Comparison of ENCODE assay signal across 8 cellular contexts in genomic region chr19:5718032-5718578, GRCh38. TPM values are rescaled to one million over a fixed set of nuclear protein-coding genes. Genes with fewer than 3 reads are reported as not detected.
A peak's percentile ranks its signal among the peaks of the same experiment; 100 is the strongest.
DNase-seq lines count a peak whose midpoint lies in the region; ATAC-seq and TF ChIP-seq lines count a peak whose summit lies in the region.

No MANE protein-coding gene starts in this region.

- peak overlapping the region; percentile 93 for H3K27ac ChIP-seq in PC-3 (ENCODE audit: low read length)
- no peak overlapping the region for H3K27ac ChIP-seq in coronary artery
- H3K27ac ChIP-seq in trophoblast cell (ENCODE audit: low read depth, low read length), result no peak overlapping the region

- H3K4me1 ChIP-seq in PC-3 (ENCODE audit: insufficient read depth, low read length) (peaks cover 18% of the 10 kb centered on the region), trophoblast cell (ENCODE audit: control insufficient read depth in 1 of 2, insufficient read depth in 2 of 2, low read length in 2 of 2) (peaks cover 0 to 7% of the 10 kb centered on the region in 2 experiments)

- peaks cover 62% of the 10 kb centered on the region for H3K36me3 Mint-ChIP-seq in Calu3 (ENCODE audit: insufficient read depth, unreplicated experiment)

- H3K9me3 ChIP-seq in PC-3 (ENCODE audit: low read length) (no peaks in the 10 kb centered on the region), trophoblast cell (ENCODE audit: insufficient read depth, low read depth, low read length) (no peaks in the 10 kb centered on the region)

- H4K8ac ChIP-seq in trophoblast cell (ENCODE audit: low read depth, low read length), result no peak overlapping the region

- H2AFZ ChIP-seq in PC-3 (ENCODE audit: low read length) (no peak overlapping the region), trophoblast cell (ENCODE audit: insufficient read depth, low read length, poor library complexity) (no peak overlapping the region)

- no peak overlapping the region for H4K12ac ChIP-seq in trophoblast cell (ENCODE audit: low read depth, low read length)

- H3K27me3 Mint-ChIP-seq in Calu3 (ENCODE audit: unreplicated experiment), result no peaks in the 10 kb centered on the region

- CTCF ChIA-PET in Calu3 (lab: Charles Lee), result interaction anchor here (0.7 kb wide), 2 partner anchors 179 to 520 kb away, joined by 4 to 6 read pairs; no protein-coding TSS in a partner anchor
- CTCF ChIA-PET in PC-3 (lab: Charles Lee), result interaction anchor here (1.2 kb wide), 1 partner anchor 28 kb away, joined by 8 read pairs; the partner anchor contains the start of gene RPL36

- H3K4me2 ChIP-seq in PC-3 (ENCODE audit: low read length) (peak overlapping the region; percentile 84), trophoblast cell (ENCODE audit: low read length) (peak overlapping the region; percentile 93)

- WGBS in trophoblast cell (ENCODE audit: extremely low coverage, insufficient coverage, insufficient read length), result no CpG with 5 or more reads among the region's 14 CpGs

- H2BK5ac ChIP-seq in trophoblast cell (ENCODE audit: low read depth, low read length, poor library complexity), result no peak overlapping the region

- POLR2A ChIA-PET in PC-3 (lab: Charles Lee; ENCODE audit: unreplicated experiment), result no interaction called here

- H3K23ac ChIP-seq in trophoblast cell (ENCODE audit: low read length), result no peak overlapping the region

- H3K4me3 ChIP-seq in PC-3 (ENCODE audit: low read length) (peak overlapping the region; percentile 95), coronary artery (peak overlapping the region; percentile 87), trophoblast cell (ENCODE audit: low read depth, low read length) (no peak overlapping the region)

- H3K18ac ChIP-seq in trophoblast cell (ENCODE audit: low read length), result no peak overlapping the region

- H3K79me2 ChIP-seq in PC-3 (ENCODE audit: low read length) (peaks cover 62% of the 10 kb centered on the region), trophoblast cell (ENCODE audit: control insufficient read depth, insufficient read depth, low read length, poor library complexity) (peaks cover 20% of the 10 kb centered on the region)

- no peak for ATAC-seq in PC-3
- no peak for ATAC-seq in GM18519 (IDR thresholded peaks at IDR 0.05; ENCODE audit: low FRiP score, unreplicated experiment)
- no peak for ATAC-seq in HG02623 (IDR thresholded peaks at IDR 0.05; ENCODE audit: unreplicated experiment)
- no peak for ATAC-seq in GM18907 (IDR thresholded peaks at IDR 0.05; ENCODE audit: unreplicated experiment)
- ATAC-seq in HG02798 (IDR thresholded peaks at IDR 0.05; ENCODE audit: poor library complexity, unreplicated experiment), result no peak

- peak overlapping the region; percentile 43 for H2BK120ac ChIP-seq in trophoblast cell (ENCODE audit: insufficient read depth, low read length, poor library complexity)

- peak overlapping the region; percentile 82 for H3K4ac ChIP-seq in trophoblast cell (ENCODE audit: low read depth, low read length)

- H3K36me3 ChIP-seq in PC-3 (ENCODE audit: low read depth, low read length), result peaks cover 22% of the 10 kb centered on the region
- peaks cover 13 to 15% of the 10 kb centered on the region in 2 experiments for H3K36me3 ChIP-seq in trophoblast cell (ENCODE audit: control insufficient read depth in 1 of 2, insufficient read depth in 2 of 2, low read length in 2 of 2)

- peak overlapping the region; percentile 96 for H3K27ac Mint-ChIP-seq in Calu3 (ENCODE audit: unreplicated experiment)

- H4K20me1 ChIP-seq in PC-3 (ENCODE audit: low read length), result peaks cover 25% of the 10 kb centered on the region

- intact Hi-C loops in Calu3 (cut with micrococcal nuclease; ENCODE audit: unreplicated experiment) (no loop called here), PC-3 (cut with micrococcal nuclease) (no loop called here)

- H3K27me3 ChIP-seq in PC-3 (ENCODE audit: low read length), result no peaks in the 10 kb centered on the region
- H3K27me3 ChIP-seq in trophoblast cell (ENCODE audit: insufficient read depth, low read length), result no peaks in the 10 kb centered on the region

- TF ChIP-seq CTCF in Calu3 (IDR thresholded peaks at IDR 0.05; ENCODE audit: unreplicated experiment), result no peak
- no peak for TF ChIP-seq CTCF in PC-3 (conservative IDR thresholded peaks at IDR 0.05; ENCODE audit: low read depth, low read length)
- no peak for TF ChIP-seq CTCF in coronary artery (IDR thresholded peaks at IDR 0.05)

- H3K4me3 Mint-ChIP-seq in Calu3 (ENCODE audit: low read depth, unreplicated experiment), result peak overlapping the region; percentile 73

- BruUV-seq in Calu3 (replicated peaks; lab: Mats Ljungman, UMichigan) (no TSS peak), PC-3 (replicated peaks; lab: Mats Ljungman, UMichigan) (no TSS peak)

- H3K9me2 ChIP-seq in PC-3 (replicated peaks; ENCODE audit: low read length), result no peaks in the 10 kb centered on the region

- H2AK5ac ChIP-seq in trophoblast cell (ENCODE audit: low read length), result no peak overlapping the region

- H4K91ac ChIP-seq in trophoblast cell (ENCODE audit: low read depth, low read length), result no peak overlapping the region

- DNase-seq in Calu3, result no peak
- no peak for DNase-seq in PC-3
- DNase-seq in coronary artery (ENCODE audit: low spot score), result no peak
- no peak for DNase-seq in trophoblast cell

- H3F3A ChIP-seq in PC-3 (ENCODE audit: low read length, unreplicated experiment), result no peaks in the 10 kb centered on the region

- H3K9ac ChIP-seq in PC-3 (ENCODE audit: low read length) (peak overlapping the region; percentile 95), trophoblast cell (ENCODE audit: low read length) (no peak overlapping the region)

- H3K79me1 ChIP-seq in trophoblast cell (ENCODE audit: low read length), result peaks cover 9% of the 10 kb centered on the region

- no peaks in the 10 kb centered on the region for H3K4me1 Mint-ChIP-seq in Calu3 (ENCODE audit: low read depth, unreplicated experiment)

- H3K9me3 Mint-ChIP-seq in Calu3 (ENCODE audit: low read depth, unreplicated experiment), result no peaks in the 10 kb centered on the region

- H3K14ac ChIP-seq in trophoblast cell (ENCODE audit: low read length), result no peak overlapping the region

- no peak overlapping the region for H2BK12ac ChIP-seq in trophoblast cell (ENCODE audit: low read length)

RNA-seq across cellular contexts. Expression of gene LONP1, which starts 1.8 kb away (rescaled TPM):
- 92.8 and 101 TPM in 2 replicates for total RNA-seq in Calu3 (2022)
- total RNA-seq in PC-3 (2014; rRNA removed), result 217 and 306 TPM in 2 replicates
- 37.6 and 38.8 TPM in 2 replicates for polyA plus RNA-seq in trophoblast cell (2013)

RNA-seq across cellular contexts. Expression of gene CATSPERD, which starts 2.3 kb away (rescaled TPM):
- total RNA-seq in Calu3 (2022) (not detected in 2 replicates), PC-3 (2014; rRNA removed) (not detected in 2 replicates)
- 0.11 and 0.19 TPM in 2 replicates for polyA plus RNA-seq in trophoblast cell (2013)

RNA-seq across cellular contexts. Expression of gene RPL36, which starts 28.0 kb away (rescaled TPM):
- 497 and 516 TPM in 2 replicates for total RNA-seq in Calu3 (2022)
- 2,190 and 2,470 TPM in 2 replicates for total RNA-seq in PC-3 (2014; rRNA removed)
- polyA plus RNA-seq in trophoblast cell (2013), result 1,527 and 1,530 TPM in 2 replicates

RNA-seq across cellular contexts. Expression of gene HSD11B1L, which starts 37.3 kb away (rescaled TPM):
- total RNA-seq in Calu3 (2022) (2.3 and 3.0 TPM in 2 replicates), PC-3 (2014; rRNA removed) (8.6 and 10.9 TPM in 2 replicates)
- polyA plus RNA-seq in trophoblast cell (2013), result 8.4 and 8.7 TPM in 2 replicates

RNA-seq across cellular contexts. Expression of gene MICOS13, which starts 37.8 kb away (rescaled TPM):
- total RNA-seq in Calu3 (2022), result 37.1 and 37.9 TPM in 2 replicates
- total RNA-seq in PC-3 (2014; rRNA removed), result 331 and 456 TPM in 2 replicates
- 31.3 and 32.4 TPM in 2 replicates for polyA plus RNA-seq in trophoblast cell (2013)
